8 cellular contexts compared by ENCODE assay signal in genomic region chr1:181141431-181141910, GRCh38. TPM values are rescaled to one million over a fixed set of nuclear protein-coding genes. Genes with fewer than 3 reads are reported as not detected.
A peak's percentile ranks its signal among the peaks of the same experiment; 100 is the strongest.
DNase-seq lines count a peak whose midpoint lies in the region; ATAC-seq, FAIRE-seq and TF ChIP-seq lines count a peak whose summit lies in the region.

No MANE protein-coding gene starts in this region.

- H3K79me2 ChIP-seq in DOHH2 (ENCODE audit: control insufficient read depth, low read length) = no peaks in the 10 kb centered on the region

- H3K27ac Mint-ChIP-seq in natural killer cell = no peak overlapping the region

- H4K20me1 ChIP-seq in DOHH2 (ENCODE audit: control insufficient read depth, insufficient read depth, low read depth, low read length) = peaks cover 12% of the 10 kb centered on the region

- H3K4me1 Mint-ChIP-seq in natural killer cell = peaks cover 39 to 47% of the 10 kb centered on the region in 2 donors

- intact Hi-C loops in natural killer cell (cut with micrococcal nuclease) = loop anchor here (10.0 kb wide), 1 partner anchor 187 kb away; no protein-coding TSS in a partner anchor
- intact Hi-C loops in uterus (cut with DNase I; ENCODE audit: low total_unique reads) = loop anchor here (5.0 kb wide), 1 partner anchor 119 kb away; the partner anchor contains the start of gene STX6

- 0 out of 2 replicates have a peak overlapping the region, but pooled peaks have one; percentile 18 for H3K4me2 ChIP-seq in DOHH2 (ENCODE audit: low read length)

- no peaks in the 10 kb centered on the region for H3K9me2 ChIP-seq in DOHH2 (replicated peaks; ENCODE audit: control insufficient read depth, low read length)

- TF ChIP-seq CTCF in DOHH2 (IDR thresholded peaks at IDR 0.05; ENCODE audit: low read depth, low read length, poor library complexity, severe bottlenecking) = no peak
- TF ChIP-seq CTCF in natural killer cell (IDR thresholded peaks at IDR 0.05) = no peak
- TF ChIP-seq CTCF in uterus (IDR thresholded peaks at IDR 0.05) = no peak

- ATAC-seq in natural killer cell = peak in 2 of 3 donors; percentile 8 to 25
- no peak for ATAC-seq in HG03442 (IDR thresholded peaks at IDR 0.05; ENCODE audit: unreplicated experiment)

- no peaks in the 10 kb centered on the region for H3K36me3 Mint-ChIP-seq in natural killer cell

- no peaks in the 10 kb centered on the region for H3K36me3 ChIP-seq in DOHH2 (ENCODE audit: control insufficient read depth, low read length)
- H3K36me3 ChIP-seq in uterus = no peaks in the 10 kb centered on the region

- H3F3A ChIP-seq in DOHH2 (ENCODE audit: control insufficient read depth, insufficient read depth) = no peaks in the 10 kb centered on the region

- FAIRE-seq in RCC 7860 (lab: Jason Lieb, UNC) = no peak

- H3K27me3 ChIP-seq in DOHH2 (ENCODE audit: control insufficient read depth, low read length) = peaks cover 36% of the 10 kb centered on the region
- H3K27me3 ChIP-seq in uterus = no peaks in the 10 kb centered on the region

- H3K27me3 Mint-ChIP-seq in natural killer cell (ENCODE audit: low read depth in 2 of 2) = peaks cover 8 to 21% of the 10 kb centered on the region in 2 donors

- H3K4me1 ChIP-seq in DOHH2 (ENCODE audit: control insufficient read depth, low read length) (peaks cover 18% of the 10 kb centered on the region), uterus (peaks cover 4 to 18% of the 10 kb centered on the region in 2 donors)

- TF ChIP-seq POLR2A in uterus (IDR thresholded peaks at IDR 0.05) = no peak

- no peak overlapping the region for H3K4me3 Mint-ChIP-seq in natural killer cell

- DNase-seq in RCC 7860 (ENCODE audit: low spot score) (peak; percentile 53), amniotic stem cell (lab: John Stamatoyannopoulos, UW) (peak; percentile 52), natural killer cell (no peak), uterus (peak in 1 of 2 donors; percentile 35), HT-29 (ENCODE audit: low spot score) (no peak), OCI-M2 (lab: John Stamatoyannopoulos, UW; ENCODE audit: unreplicated experiment) (no peak)

- H3K9me3 ChIP-seq in DOHH2 (ENCODE audit: control insufficient read depth, insufficient read depth, low read length) (no peaks in the 10 kb centered on the region), uterus (no peaks in the 10 kb centered on the region)

- no peak overlapping the region for H3K27ac ChIP-seq in DOHH2 (ENCODE audit: low read depth, low read length)
- peak overlapping the region; percentile 93 to 94 for H3K27ac ChIP-seq in uterus

- no peaks in the 10 kb centered on the region for H3K9me3 Mint-ChIP-seq in natural killer cell

- no peak overlapping the region for H3K4me3 ChIP-seq in DOHH2 (ENCODE audit: low read length)
- H3K4me3 ChIP-seq in uterus = no peak overlapping the region

RNA-seq across cellular contexts. Expression of gene IER5, which starts 53.0 kb away (rescaled TPM):
- 100 to 1,000 TPM; 118 to 164 (median 150) TPM for total RNA-seq in natural killer cell
- 10 to 100 TPM; 19.4 to 34.8 (median 24.2) TPM for total RNA-seq in uterus
- total RNA-seq in HT-29 (2014; rRNA removed; shearing (Covaris generic)) = 53.3 and 53.7 TPM in 2 replicates

Comparison
In these comparisons a context has a peak if more than half of its experiments do, and no peak if none do; other contexts are left out.
1. DNase-seq: peak in RCC 7860 (single experiment) and amniotic stem cell (single experiment); none in natural killer cell (single experiment), HT-29 (single experiment) and OCI-M2 (single experiment).